19 cellular contexts compared by ENCODE assay signal in the genomic region with DNA sequence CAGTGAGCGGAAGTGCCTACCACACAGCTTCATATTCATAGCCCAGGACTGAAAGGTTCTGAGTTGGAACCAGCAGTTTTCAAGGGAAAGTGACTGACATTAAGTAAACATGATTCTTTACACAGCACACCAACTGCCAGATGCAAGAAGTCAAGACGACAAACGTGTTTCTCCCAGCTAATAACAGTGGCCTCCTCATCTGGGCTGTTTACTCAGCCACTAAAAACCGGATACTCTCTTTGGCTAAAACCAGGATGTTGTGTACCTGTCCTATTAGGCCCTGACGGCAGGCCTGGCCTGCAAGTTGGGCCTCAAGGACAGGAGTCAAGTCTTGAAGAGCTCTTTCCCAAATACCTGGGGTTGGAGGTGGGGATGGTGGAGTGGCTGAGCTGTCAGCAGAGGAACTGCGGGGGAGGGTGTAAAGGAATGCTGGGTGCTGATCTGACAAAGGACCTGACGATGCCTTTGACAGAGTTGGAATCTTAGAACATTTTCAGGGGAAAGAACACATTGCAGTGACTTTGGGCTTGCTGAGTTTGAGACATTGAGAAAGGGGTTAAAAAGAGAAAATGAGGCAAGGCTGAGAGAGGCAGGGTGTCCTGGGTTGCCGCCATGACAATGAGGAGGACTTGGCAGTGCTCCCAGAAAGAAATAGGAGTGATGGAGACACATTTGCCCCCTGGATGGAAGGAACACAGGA. TPM values are rescaled to one million over a fixed set of nuclear protein-coding genes. Genes with fewer than 3 reads are reported as not detected.
DNase-seq lines count a peak whose midpoint lies in the region; ATAC-seq and TF ChIP-seq lines count a peak whose summit lies in the region.
"Had no signal": no experiment of that assay in that cellular context is flagged by ENCODE, and none has a peak within 500 bp of the region (broad histone marks: within the 10 kb centered on the region; RNA-seq: fewer than 3 reads in every experiment).

No MANE protein-coding gene starts in this region.

- peak overlapping the region; percentile 58 for H3K27ac Mint-ChIP-seq in progenitor cell of endocrine pancreas
- H3K27ac Mint-ChIP-seq: activated naive CD8-positive, alpha-beta T cell; CD4-positive, CD25-positive, alpha-beta regulatory T cell; stimulated activated effector memory CD8-positive, alpha-beta T cell treated with anti-CD3 and anti-CD28 coated beads, Interleukin-12 subunit alpha, Interleukin-12 subunit beta, amount 100 ng/mL, for 72 hours had no signal

- TF ChIP-seq CTCF in colonic mucosa (IDR thresholded peaks at IDR 0.05) (no peak), progenitor cell of endocrine pancreas (IDR thresholded peaks at IDR 0.05; ENCODE audit: unreplicated experiment) (no peak)

- ATAC-seq in GM19324 (IDR thresholded peaks at IDR 0.05; ENCODE audit: low FRiP score, unreplicated experiment): no peak
- ATAC-seq: Panc1; stimulated activated effector memory CD8-positive, alpha-beta T cell treated with anti-CD3 and anti-CD28 coated beads, Interleukin-12 subunit alpha, Interleukin-12 subunit beta, amount 100 ng/mL, for 72 hours had no signal

- no peaks in the 10 kb centered on the region for H3K36me3 ChIP-seq in colonic mucosa
- H3K36me3 ChIP-seq: right lobe of liver, uterus, WERI-Rb-1 had no signal

- H3K4me1 ChIP-seq in colonic mucosa: peaks cover 15% of the 10 kb centered on the region
- H3K4me1 ChIP-seq: right lobe of liver, uterus had no signal

- H3K27ac ChIP-seq in colonic mucosa: peak overlapping the region; percentile 79
- H3K27ac ChIP-seq: GM23248, right lobe of liver, uterus, WERI-Rb-1 had no signal

- peaks cover 4% of the 10 kb centered on the region for H3K9me3 Mint-ChIP-seq in progenitor cell of endocrine pancreas (ENCODE audit: low read depth)
- H3K9me3 Mint-ChIP-seq: stimulated activated effector memory CD8-positive, alpha-beta T cell treated with anti-CD3 and anti-CD28 coated beads, Interleukin-12 subunit alpha, Interleukin-12 subunit beta, amount 100 ng/mL, for 72 hours had no signal

- H3K4me3 ChIP-seq in colonic mucosa: no peak overlapping the region
- H3K4me3 ChIP-seq: GM23248, right lobe of liver, uterus had no signal

- DNase-seq in EH (ENCODE audit: low read depth): peak; percentile 6
- DNase-seq in NCI-H2196 (lab: John Stamatoyannopoulos, UW; ENCODE audit: unreplicated experiment): peak; percentile 40
- DNase-seq in colonic mucosa: no peak
- DNase-seq in progenitor cell of endocrine pancreas (ENCODE audit: low spot score, unreplicated experiment): no peak
- DNase-seq in anterior cingulate cortex (lab: John Stamatoyannopoulos, UW): no peak
- no peak for DNase-seq in NCI-H1930 (lab: John Stamatoyannopoulos, UW)
- DNase-seq: CD4-positive, CD25-positive, alpha-beta regulatory T cell; GM23248; KBM-7; kidney glomerular epithelial cell; right lobe of liver; stimulated activated CD4-positive, alpha-beta T cell treated with anti-CD3 and anti-CD28 coated beads, Interleukin-4, amount 100 ng/mL, for 24 hours; uterus had no signal

- peaks cover 32% of the 10 kb centered on the region for H3K4me1 Mint-ChIP-seq in progenitor cell of endocrine pancreas (ENCODE audit: low read depth)

- no peaks in the 10 kb centered on the region for H3K27me3 ChIP-seq in colonic mucosa
- H3K27me3 ChIP-seq: right lobe of liver, uterus had no signal

- intact Hi-C loops in colonic mucosa (cut with DNase I): no loop called here

- H3K9me3 ChIP-seq in colonic mucosa: no peaks in the 10 kb centered on the region
- H3K9me3 ChIP-seq: right lobe of liver, uterus had no signal

- H3K4me3 Mint-ChIP-seq in progenitor cell of endocrine pancreas (ENCODE audit: low read depth): no peak overlapping the region
- H3K4me3 Mint-ChIP-seq: activated naive CD8-positive, alpha-beta T cell; CD4-positive, CD25-positive, alpha-beta regulatory T cell; nephron; stimulated activated effector memory CD8-positive, alpha-beta T cell treated with anti-CD3 and anti-CD28 coated beads, Interleukin-12 subunit alpha, Interleukin-12 subunit beta, amount 100 ng/mL, for 72 hours had no signal

- no peaks in the 10 kb centered on the region for H3K27me3 Mint-ChIP-seq in progenitor cell of endocrine pancreas

- H3K9ac ChIP-seq in colonic mucosa (ENCODE audit: low read depth in 2 of 2, low read length in 2 of 2): no peak overlapping the region
- H3K9ac ChIP-seq: GM23248 had no signal

- no peaks in the 10 kb centered on the region for H3K36me3 Mint-ChIP-seq in progenitor cell of endocrine pancreas (ENCODE audit: insufficient read depth)
- H3K36me3 Mint-ChIP-seq: activated naive CD8-positive, alpha-beta T cell; CD4-positive, CD25-positive, alpha-beta regulatory T cell; stimulated activated effector memory CD8-positive, alpha-beta T cell treated with anti-CD3 and anti-CD28 coated beads, Interleukin-12 subunit alpha, Interleukin-12 subunit beta, amount 100 ng/mL, for 72 hours had no signal

RNA-seq across cellular contexts. Expression of gene STEAP1B, which starts 57.7 kb away (rescaled TPM):
- total RNA-seq in colonic mucosa (under 1 TPM; 0.21 to 0.30 TPM), progenitor cell of endocrine pancreas (0.89 and 1.2 TPM in 2 replicates)
- total RNA-seq: CD4-positive, CD25-positive, alpha-beta regulatory T cell had no signal

Comparison
In these comparisons a context has a peak if more than half of its experiments do, and no peak if none do; other contexts are left out.
1. DNase-seq: peak in EH (single experiment) and NCI-H2196 (single experiment); none in colonic mucosa (single experiment), progenitor cell of endocrine pancreas (single experiment), anterior cingulate cortex (0 of 58) and NCI-H1930 (0 of 2).